ENCODE assay signal across 8 cellular contexts in genomic region chr10:28393956-28394568, GRCh38.
DNase-seq lines count a peak whose midpoint lies in the region; ATAC-seq and TF ChIP-seq lines count a peak whose summit lies in the region.

No MANE protein-coding gene starts in this region.

- no peaks in the 10 kb centered on the region for H3K27me3 ChIP-seq in left lung

- peaks cover 0 to 8% of the 10 kb centered on the region in 2 donors for H3K4me1 ChIP-seq in left lung

- DNase-seq in GM13976 (ENCODE audit: low spot score) (peak; percentile 45), NCI-H2171 (lab: John Stamatoyannopoulos, UW) (peak; percentile 75), cerebellar cortex (ENCODE audit: low spot score) (peak; percentile 72), left lung (peak in 1 of 2 donors; percentile 54), NK-92 (lab: John Stamatoyannopoulos, UW; ENCODE audit: unreplicated experiment) (no peak)
- peak; percentile 61 for DNase-seq in activated CD4-positive, CD25-positive, alpha-beta regulatory T cell treated with anti-CD3 and anti-CD28 coated beads, Interleukin-2, amount 50 U/mL, for 72 hours
- DNase-seq in stimulated activated CD4-positive, alpha-beta T cell treated with anti-CD3 and anti-CD28 coated beads, Interleukin-4, amount 100 ng/mL, for 48 hours (ENCODE audit: low read depth in 2 of 2), result peak; percentile 50 to 51

- peak; percentile 50 for ATAC-seq in HG02763 (IDR thresholded peaks at IDR 0.05; ENCODE audit: unreplicated experiment)
- peak; percentile 97 for ATAC-seq in left lung

- intact Hi-C loops in left lung (cut with DNase I), result no loop called here

- no peak overlapping the region for H3K4me3 ChIP-seq in left lung

- in situ Hi-C loops in GM13976 (cut with MboI; ENCODE audit: low sequenced_read_pairs, unreplicated experiment), result loop anchor here (25.0 kb wide), 1 partner anchor 832 kb away; no protein-coding TSS in a partner anchor

- TF ChIP-seq CTCF in GM13976 (IDR thresholded peaks at IDR 0.05; ENCODE audit: borderline replicate concordance, control extremely low read depth, extremely low read depth, insufficient read depth, missing control alignments) (peak; percentile 87), left lung (IDR thresholded peaks at IDR 0.05) (peak; percentile 88 to 92)

- H3K9me3 ChIP-seq in left lung, result no peaks in the 10 kb centered on the region

- H3K27ac ChIP-seq in left lung, result no peak overlapping the region

- H3K36me3 ChIP-seq in left lung, result no peaks in the 10 kb centered on the region
